Comparison of ENCODE assay signal across 8 cellular contexts in the genomic region with DNA sequence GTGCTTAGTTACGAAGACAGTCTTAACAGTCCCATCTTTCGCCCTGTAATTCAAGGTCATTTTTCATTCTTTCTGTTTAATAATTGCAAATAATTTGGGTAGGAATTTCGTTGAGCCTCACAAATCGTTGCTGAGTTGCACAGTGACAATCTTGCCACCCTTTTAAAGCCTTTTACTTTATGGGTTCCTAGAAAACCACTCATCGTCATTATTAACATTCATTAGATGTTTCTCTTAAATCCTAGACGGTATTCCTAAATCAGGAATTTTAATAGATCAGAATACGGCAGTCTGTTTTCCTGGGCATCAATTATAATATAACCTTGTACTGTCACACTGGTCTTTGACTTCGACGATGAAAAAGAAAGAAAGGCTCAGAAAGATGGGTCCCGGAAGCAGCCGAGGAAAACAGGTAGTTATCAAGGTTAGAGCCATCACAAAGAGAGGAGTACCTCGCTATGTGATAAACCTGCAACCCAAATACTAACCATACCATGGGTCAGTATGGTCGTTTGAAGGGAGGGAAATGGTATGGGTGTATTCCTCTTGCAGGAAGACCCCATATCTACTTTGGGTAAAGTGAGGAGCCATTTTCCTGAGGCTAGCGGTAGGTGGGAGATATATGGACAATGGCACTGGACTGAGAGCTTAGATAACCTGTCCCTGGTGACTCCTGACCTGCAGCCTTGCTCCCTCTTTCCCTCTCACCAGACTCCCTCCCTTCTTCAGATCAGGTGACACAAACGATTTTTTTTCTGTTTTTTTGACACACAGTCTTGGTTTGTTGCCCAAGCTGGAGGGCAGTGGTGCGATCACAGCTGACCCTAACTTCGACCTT. TPM values are rescaled to one million over a fixed set of nuclear protein-coding genes. Genes with fewer than 3 reads are reported as not detected.
A peak's percentile ranks its signal among the peaks of the same experiment; 100 is the strongest.
DNase-seq lines count a peak whose midpoint lies in the region; ATAC-seq and TF ChIP-seq lines count a peak whose summit lies in the region.

No MANE protein-coding gene starts in this region.

- peaks cover 27 to 30% (median 28%) of the 10 kb centered on the region in 3 donors for H3K4me1 Mint-ChIP-seq in IgD-negative memory B cell
- peaks cover 23% of the 10 kb centered on the region for H3K4me1 Mint-ChIP-seq in memory B cell

- no peaks in the 10 kb centered on the region for H3K36me3 Mint-ChIP-seq in IgD-negative memory B cell
- no peaks in the 10 kb centered on the region for H3K36me3 Mint-ChIP-seq in memory B cell

- no peaks in the 10 kb centered on the region for H3K9me3 Mint-ChIP-seq in IgD-negative memory B cell
- H3K9me3 Mint-ChIP-seq in memory B cell = no peaks in the 10 kb centered on the region

- H3K27me3 Mint-ChIP-seq in IgD-negative memory B cell (no peaks in the 10 kb centered on the region), memory B cell (no peaks in the 10 kb centered on the region)

- ATAC-seq in GM18511 (IDR thresholded peaks at IDR 0.05; ENCODE audit: unreplicated experiment) (peak; percentile 2), memory B cell (ENCODE audit: low read depth) (peak; percentile 0), HG02763 (IDR thresholded peaks at IDR 0.05; ENCODE audit: unreplicated experiment) (no peak)

- H3K27ac Mint-ChIP-seq in IgD-negative memory B cell = peak overlapping the region; percentile 96 to 100 (median 100)
- H3K27ac Mint-ChIP-seq in memory B cell = peak overlapping the region; percentile 97

- H3K27ac ChIP-seq in brain microvascular endothelial cell = peak overlapping the region; percentile 90

- no peaks in the 10 kb centered on the region for H3K27me3 ChIP-seq in brain microvascular endothelial cell (replicated peaks)

- peak overlapping the region; percentile 100 for H3K4me3 ChIP-seq in brain microvascular endothelial cell (ENCODE audit: low read depth, low read length)

- in situ Hi-C loops in brain microvascular endothelial cell (cut with HindIII; ENCODE audit: low pct_ligation_motif_present, low sequenced_read_pairs) (no loop called here), ACHN (cut with HindIII; ENCODE audit: low pct_ligation_motif_present, low pct_unique_long_range_greater_than_20kb, low sequenced_read_pairs) (no loop called here)

- no peak for DNase-seq in brain microvascular endothelial cell
- no peak for DNase-seq in memory B cell (ENCODE audit: low spot score in 2 of 2)
- no peak for DNase-seq in 8988T
- no peak for DNase-seq in ACHN
- DNase-seq in putamen (ENCODE audit: low spot score) = no peak

- peak overlapping the region; percentile 96 to 100 (median 100) for H3K4me3 Mint-ChIP-seq in IgD-negative memory B cell
- H3K4me3 Mint-ChIP-seq in memory B cell = peak overlapping the region; percentile 97

- no peaks in the 10 kb centered on the region for H3K36me3 ChIP-seq in brain microvascular endothelial cell (replicated peaks)

- TF ChIP-seq CTCF in brain microvascular endothelial cell (IDR thresholded peaks at IDR 0.05; ENCODE audit: low read depth, low read length, missing control alignments) = no peak

RNA-seq across cellular contexts. Expression of a gene that starts 1.0 kb away (rescaled TPM):
- polyA plus RNA-seq in IgD-negative memory B cell = 124 TPM

RNA-seq across cellular contexts. Expression of a gene that starts 17.5 kb away (rescaled TPM):
- polyA plus RNA-seq in IgD-negative memory B cell = 29.9 TPM
